ENCODE assay signal across 8 cellular contexts in genomic region chr17:50149425-50150353, GRCh38. TPM values are rescaled to one million over a fixed set of nuclear protein-coding genes. Genes with fewer than 3 reads are reported as not detected.
DNase-seq lines count a peak whose midpoint lies in the region; ATAC-seq and TF ChIP-seq lines count a peak whose summit lies in the region.

No MANE protein-coding gene starts in this region.

- no peaks in the 10 kb centered on the region for H3K9me2 ChIP-seq in DOHH2 (replicated peaks; ENCODE audit: control insufficient read depth, low read length)

- H3K79me2 ChIP-seq in DOHH2 (ENCODE audit: control insufficient read depth, low read length) = peaks cover 65% of the 10 kb centered on the region

- H3K4me1 ChIP-seq in DOHH2 (ENCODE audit: control insufficient read depth, low read length) (peaks cover 57% of the 10 kb centered on the region), duodenal mucosa (ENCODE audit: control insufficient read depth in 1 of 2, insufficient read depth in 2 of 2, low read length in 2 of 2) (peaks cover 55 to 64% of the 10 kb centered on the region in 2 donors), lung (ENCODE audit: control insufficient read depth in 2 of 2, insufficient read depth in 2 of 2, low read length in 2 of 2) (peaks cover 17 to 26% of the 10 kb centered on the region in 2 donors), stomach (peaks cover 66 to 91% (median 84%) of the 10 kb centered on the region in 4 donors)

- no peak for TF ChIP-seq EP300 in stomach (IDR thresholded peaks at IDR 0.05)

- DNase-seq in LoVo (ENCODE audit: low spot score) = peak; percentile 43
- DNase-seq in lung (ENCODE audit: low spot score) = peak; percentile 60
- peak; percentile 77 for DNase-seq in stomach
- no peak for DNase-seq in HPDE6-E6E7 (ENCODE audit: extremely low spot score)
- no peak for DNase-seq in GF-D8 (lab: John Stamatoyannopoulos, UW)

- no peak for TF ChIP-seq POLR2A in stomach (IDR thresholded peaks at IDR 0.05)

- 0 out of 2 replicates have a peak, but pooled peaks cover 8% of the 10 kb centered on the region for H4K20me1 ChIP-seq in DOHH2 (ENCODE audit: control insufficient read depth, insufficient read depth, low read depth, low read length)

- peaks cover 12% of the 10 kb centered on the region for H3F3A ChIP-seq in DOHH2 (ENCODE audit: control insufficient read depth, insufficient read depth)

- H3K9me3 ChIP-seq in DOHH2 (ENCODE audit: control insufficient read depth, insufficient read depth, low read length) (no peaks in the 10 kb centered on the region), duodenal mucosa (ENCODE audit: control insufficient read depth in 1 of 2, low read length in 2 of 2) (no peaks in the 10 kb centered on the region), lung (ENCODE audit: control insufficient read depth in 2 of 2, insufficient read depth in 1 of 2, low read length in 1 of 2) (no peaks in the 10 kb centered on the region), stomach (no peaks in the 10 kb centered on the region)

- intact Hi-C loops in stomach (cut with DNase I; ENCODE audit: low total_unique reads) = no loop called here

- 1% methylated on average over 74 to 123 of the region's 123 CpGs for WGBS in lung, 2 donors
- WGBS in stomach, 5 donors = 0 to 2% (median 1%) methylated on average over 41 to 123 of the region's 123 CpGs

- H3K36me3 ChIP-seq in DOHH2 (ENCODE audit: control insufficient read depth, low read length) (peaks cover 47% of the 10 kb centered on the region), duodenal mucosa (ENCODE audit: control insufficient read depth in 1 of 2, insufficient read depth in 2 of 2, low read length in 2 of 2) (peaks cover 5 to 10% of the 10 kb centered on the region in 2 donors), lung (ENCODE audit: control insufficient read depth in 2 of 2, insufficient read depth in 2 of 2, low read length in 2 of 2) (peaks cover 0 to 15% of the 10 kb centered on the region in 2 donors), stomach (peaks cover 5 to 14% (median 11%) of the 10 kb centered on the region in 4 donors)

- peak overlapping the region; percentile 86 for H3K4me2 ChIP-seq in DOHH2 (ENCODE audit: low read length)

- H3K27ac ChIP-seq in DOHH2 (ENCODE audit: low read depth, low read length) = peak overlapping the region; percentile 96
- peak overlapping the region; percentile 50 for H3K27ac ChIP-seq in duodenal mucosa (ENCODE audit: low read depth, low read length)
- H3K27ac ChIP-seq in lung (ENCODE audit: low read depth in 1 of 2, low read length in 1 of 2) = peak overlapping the region; percentile 87 to 89
- H3K27ac ChIP-seq in stomach = peak overlapping the region; percentile 80 to 97 (median 92)

- peak overlapping the region; percentile 61 to 69 for H3K9ac ChIP-seq in duodenal mucosa (ENCODE audit: low read depth in 1 of 2, low read length in 2 of 2)

- peak overlapping the region; percentile 90 for H3K4me3 ChIP-seq in DOHH2 (ENCODE audit: low read length)
- H3K4me3 ChIP-seq in WI38 (ENCODE audit: low read depth, low read length) = peak overlapping the region; percentile 80
- H3K4me3 ChIP-seq in duodenal mucosa (ENCODE audit: low read depth in 1 of 2, low read length in 2 of 2) = peak overlapping the region; percentile 86 to 88
- peak overlapping the region; percentile 78 for H3K4me3 ChIP-seq in lung
- H3K4me3 ChIP-seq in stomach = peak overlapping the region; percentile 75 to 93 (median 85)

- H3K27me3 ChIP-seq in DOHH2 (ENCODE audit: control insufficient read depth, low read length) (no peaks in the 10 kb centered on the region), duodenal mucosa (ENCODE audit: control insufficient read depth in 1 of 2, insufficient read depth in 2 of 2, low read length in 2 of 2) (no peaks in the 10 kb centered on the region), lung (ENCODE audit: control insufficient read depth, insufficient read depth) (no peaks in the 10 kb centered on the region), stomach (no peaks in the 10 kb centered on the region)

- ATAC-seq in lung (ENCODE audit: insufficient read depth, low FRiP score) = peak; percentile 12

- TF ChIP-seq CTCF in DOHH2 (IDR thresholded peaks at IDR 0.05; ENCODE audit: low read depth, low read length, poor library complexity, severe bottlenecking) (no peak), WI38 (IDR thresholded peaks at IDR 0.05; ENCODE audit: low read depth, low read length) (no peak), lung (IDR thresholded peaks at IDR 0.05; ENCODE audit: control extremely low read depth, extremely low read depth) (no peak), stomach (IDR thresholded peaks at IDR 0.05) (peak in 2 of 7 experiments; percentile 7 to 29)

RNA-seq across cellular contexts. Expression of gene PPP1R9B, which starts 0.8 kb away (rescaled TPM):
- total RNA-seq in lung (10 to 100 TPM; 31.7 to 77.4 TPM), stomach (10 to 100 TPM; 11.6 to 64.2 (median 22.5) TPM)
- polyA plus RNA-seq in lung (10 to 100 TPM; 38.1 to 61.5 TPM), stomach (10 to 100 TPM; 13.1 to 28.8 (median 14.2) TPM)

RNA-seq across cellular contexts. Expression of gene SGCA, which starts 16.1 kb away (rescaled TPM):
- total RNA-seq in lung = 10 to 100 TPM in 1 of 2 donors, 1 to 10 TPM in 1; 5.0 to 18.2 TPM
- polyA plus RNA-seq in lung = 10 to 100 TPM in 1 of 2 donors, 1 to 10 TPM in 1; 9.7 to 19.4 TPM
- total RNA-seq in stomach = 10 to 100 TPM in 3 of 5 donors, 1 to 10 TPM in 2; 5.4 to 89.3 (median 21.4) TPM
- polyA plus RNA-seq in stomach = 10 to 100 TPM in 1 of 3 donors, 1 to 10 TPM in 2; 6.0 to 24.3 (median 8.7) TPM

RNA-seq across cellular contexts. Expression of gene SAMD14, which starts 19.7 kb away (rescaled TPM):
- total RNA-seq in lung = 1 to 10 TPM; 3.3 to 4.4 TPM
- polyA plus RNA-seq in lung = 1 to 10 TPM; 3.9 to 6.2 TPM
- 10 to 100 TPM in 1 of 5 donors, 1 to 10 TPM in 2, not detected in 2; 1.5 to 87.0 (median 1.9) TPM for total RNA-seq in stomach
- 1 to 10 TPM; 1.3 to 2.3 (median 1.6) TPM for polyA plus RNA-seq in stomach

RNA-seq across cellular contexts. Expression of gene COL1A1, which starts 51.7 kb away (rescaled TPM):
- 1,000 to 10,000 TPM in 1 of 2 donors, 100 to 1,000 TPM in 1; 443 to 1,330 TPM for total RNA-seq in lung
- 100 to 1,000 TPM in 1 of 2 donors, 10 to 100 TPM in 1; 30.5 to 122 TPM for polyA plus RNA-seq in lung
- total RNA-seq in stomach = 1,000 to 10,000 TPM in 1 of 5 donors, 100 to 1,000 TPM in 3, 10 to 100 TPM in 1; 87.0 to 1,931 (median 219) TPM
- polyA plus RNA-seq in stomach = 10 to 100 TPM; 17.9 to 60.0 (median 24.9) TPM

RNA-seq across cellular contexts. Expression of gene PDK2, which starts 54.5 kb away (rescaled TPM):
- total RNA-seq in lung = 10 to 100 TPM; 23.2 to 27.8 TPM
- 10 to 100 TPM in 1 of 2 donors, 1 to 10 TPM in 1; 10.0 to 15.7 TPM for polyA plus RNA-seq in lung
- 100 to 1,000 TPM in 1 of 5 donors, 10 to 100 TPM in 2, 1 to 10 TPM in 2; 4.6 to 255 (median 31.2) TPM for total RNA-seq in stomach
- 10 to 100 TPM; 13.5 to 20.6 (median 20.1) TPM for polyA plus RNA-seq in stomach

Comparison
In these comparisons a context has a peak if more than half of its experiments do, and no peak if none do; other contexts are left out.
1. DNase-seq: peak in LoVo (single experiment), lung (single experiment) and stomach (single experiment); none in HPDE6-E6E7 (single experiment) and GF-D8 (single experiment).
2. Peak in every context shown above with its lines, with median percentiles within 50 percentile points of each other: H3K27ac ChIP-seq and H3K4me3 ChIP-seq.